ENCODE assay signal across 9 cellular contexts in the genomic region with DNA sequence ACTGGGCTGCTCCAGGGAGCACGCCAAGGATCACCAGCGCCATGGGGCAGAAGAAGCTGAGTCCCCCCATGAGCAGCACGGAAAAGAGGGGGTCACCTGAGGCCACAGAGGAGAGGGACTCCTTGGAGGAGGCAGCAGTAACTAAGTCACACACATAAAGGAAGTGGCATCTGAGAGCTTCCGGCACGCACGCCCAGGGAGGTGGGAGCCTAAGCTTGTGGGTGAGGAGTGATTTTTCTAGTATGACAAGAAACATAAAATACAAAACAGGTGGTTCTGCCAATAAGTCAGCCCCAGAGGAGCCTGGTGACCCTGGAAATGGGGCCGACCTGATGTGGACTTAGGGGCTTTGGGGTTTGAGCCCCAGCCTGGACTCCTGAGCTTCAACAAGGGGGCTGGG.
A peak's percentile ranks its signal among the peaks of the same experiment; 100 is the strongest.
DNase-seq lines count a peak whose midpoint lies in the region; FAIRE-seq and TF ChIP-seq lines count a peak whose summit lies in the region.
"Had no signal": no experiment of that assay in that cellular context is flagged by ENCODE, and none has a peak within 500 bp of the region (broad histone marks: within the 10 kb centered on the region; RNA-seq: fewer than 3 reads in every experiment).

No MANE protein-coding gene starts in this region.

- intact Hi-C loops in ovary (cut with DNase I), result no loop called here

- H3K4me3 ChIP-seq in ovary, result no peak overlapping the region

- FAIRE-seq in GM18507 (lab: Jason Lieb, UNC), result peak; percentile 69
- FAIRE-seq: endometrium had no signal

- no peaks in the 10 kb centered on the region for H3K4me1 ChIP-seq in ovary (ENCODE audit: insufficient read depth)

- no peak for TF ChIP-seq POLR2A in ovary (IDR thresholded peaks at IDR 0.05)

- H3K27ac ChIP-seq in ovary, result no peak overlapping the region

- DNase-seq in GM18507 (ENCODE audit: extremely low spot score, insufficient read length, low read depth) (no peak), NK-92 (lab: John Stamatoyannopoulos, UW; ENCODE audit: unreplicated experiment) (no peak), ovary (no peak), D341Med (ENCODE audit: low spot score) (no peak), NCI-H1436 (lab: John Stamatoyannopoulos, UW) (no peak)
- DNase-seq in activated CD8-positive, alpha-beta memory T cell treated with anti-CD3 and anti-CD28 coated beads for 1 hour (ENCODE audit: extremely low read depth in 1 of 2, low read depth in 1 of 2), result peak; percentile 28 to 39
- peak; percentile 19 for DNase-seq in activated naive CD8-positive, alpha-beta T cell treated with anti-CD3 and anti-CD28 coated beads, Interleukin-2, amount 50 U/mL, for 16 hours (ENCODE audit: low read depth, low spot score)
- DNase-seq in stimulated activated CD4-positive, alpha-beta T cell treated with anti-CD3 and anti-CD28 coated beads, TNF-alpha, amount 100 ng/mL, for 48 hours (ENCODE audit: low read depth in 3 of 3), result peak in 2 of 3 donors; percentile 26 to 34

- H3K9me3 ChIP-seq in ovary, result no peaks in the 10 kb centered on the region

- no peaks in the 10 kb centered on the region for H3K36me3 ChIP-seq in ovary

- no peak for TF ChIP-seq EP300 in ovary (IDR thresholded peaks at IDR 0.05)

- no peaks in the 10 kb centered on the region for H3K27me3 ChIP-seq in ovary

- TF ChIP-seq CTCF in ovary (IDR thresholded peaks at IDR 0.05), result no peak

- 90 to 93% (median 90%) methylated on average over 7 of the region's 7 CpGs for WGBS in ovary, 3 donors

Comparison
In these comparisons a context has a peak if more than half of its experiments do, and no peak if none do; other contexts are left out.
1. DNase-seq: peak in activated CD8-positive, alpha-beta memory T cell treated with anti-CD3 and anti-CD28 coated beads for 1 hour (2 of 2), activated naive CD8-positive, alpha-beta T cell treated with anti-CD3 and anti-CD28 coated beads, Interleukin-2, amount 50 U/mL, for 16 hours (single experiment) and stimulated activated CD4-positive, alpha-beta T cell treated with anti-CD3 and anti-CD28 coated beads, TNF-alpha, amount 100 ng/mL, for 48 hours (2 of 3); none in GM18507 (single experiment), NK-92 (single experiment), ovary (0 of 5), D341Med (single experiment) and NCI-H1436 (single experiment).